ENCODE assay signal across 8 cellular contexts in the genomic region with DNA sequence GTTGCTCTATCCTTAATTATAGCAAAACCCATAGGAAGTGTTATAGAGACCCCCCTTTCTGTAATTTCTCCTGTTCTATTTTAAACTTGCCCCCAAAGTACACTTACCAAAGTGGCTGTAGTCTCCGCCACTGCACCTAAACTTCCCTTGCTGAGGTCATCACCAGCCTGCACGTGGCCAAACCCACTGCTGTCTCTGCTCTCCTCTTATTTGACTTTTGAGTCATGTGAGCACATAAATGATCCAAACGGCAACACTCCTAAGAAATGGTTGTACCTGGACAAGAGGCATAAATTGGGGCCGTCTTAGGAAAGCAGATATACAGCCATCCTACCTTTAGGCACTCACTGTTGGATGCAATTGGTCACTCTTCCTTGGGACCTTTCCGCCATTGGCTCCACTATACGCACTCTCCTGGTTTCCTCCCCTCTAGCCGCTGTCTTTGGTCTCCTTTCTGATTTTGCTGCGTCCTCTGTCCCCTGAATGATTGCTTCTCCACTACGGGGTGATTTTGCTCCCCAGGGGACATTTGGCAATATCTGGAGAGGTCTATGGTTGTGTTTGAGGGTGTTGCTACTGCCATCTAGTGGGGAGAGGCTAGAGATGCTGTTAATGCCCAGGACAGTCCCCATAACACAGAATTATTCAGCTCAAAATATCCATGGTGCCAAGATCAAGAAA. TPM values are rescaled to one million over a fixed set of nuclear protein-coding genes. Genes with fewer than 3 reads are reported as not detected.
A peak's percentile ranks its signal among the peaks of the same experiment; 100 is the strongest.
DNase-seq lines count a peak whose midpoint lies in the region; ATAC-seq and TF ChIP-seq lines count a peak whose summit lies in the region.

No MANE protein-coding gene starts in this region.

- no peak overlapping the region for H3K9ac ChIP-seq in NT2/D1 (ENCODE audit: insufficient read length, low read depth)

- peaks cover 5% of the 10 kb centered on the region for H3K27me3 ChIP-seq in NT2/D1 (ENCODE audit: insufficient read depth, insufficient read length)

- H3K27me3 Mint-ChIP-seq in activated T-helper 2 cell treated with anti-CD3 and anti-CD28 coated beads, Interferon-gamma antibody, Interleukin-2, Interleukin-4, amounts not matched to agents 10 μg/mL and 5 μg/mL and 100 μg/mL, durations not matched to agents 14 hours and 24 hours and 36 hours (ENCODE audit: low read depth): peaks cover 11% of the 10 kb centered on the region
- no peaks in the 10 kb centered on the region for H3K27me3 Mint-ChIP-seq in glutamatergic neuron (ENCODE audit: unreplicated experiment)

- TF ChIP-seq CTCF in glutamatergic neuron (IDR thresholded peaks at IDR 0.05; ENCODE audit: partially characterized antibody, unreplicated experiment): peak; percentile 80

- no peaks in the 10 kb centered on the region for H3K9me3 Mint-ChIP-seq in activated T-helper 2 cell treated with anti-CD3 and anti-CD28 coated beads, Interferon-gamma antibody, Interleukin-2, Interleukin-4, amounts not matched to agents 10 μg/mL and 5 μg/mL and 100 μg/mL, durations not matched to agents 14 hours and 24 hours and 36 hours
- no peaks in the 10 kb centered on the region for H3K9me3 Mint-ChIP-seq in glutamatergic neuron (ENCODE audit: unreplicated experiment)

- H3K4me3 ChIP-seq in NT2/D1 (ENCODE audit: insufficient read length, low read depth): no peak overlapping the region

- H3K4me1 ChIP-seq in NT2/D1 (ENCODE audit: insufficient read depth, insufficient read length): peaks cover 2% of the 10 kb centered on the region

- H3K4me3 Mint-ChIP-seq in activated T-helper 2 cell treated with anti-CD3 and anti-CD28 coated beads, Interferon-gamma antibody, Interleukin-2, Interleukin-4, amounts not matched to agents 10 μg/mL and 5 μg/mL and 100 μg/mL, durations not matched to agents 14 hours and 24 hours and 36 hours (ENCODE audit: low read depth): no peak overlapping the region
- no peak overlapping the region for H3K4me3 Mint-ChIP-seq in glutamatergic neuron (ENCODE audit: unreplicated experiment)

- no peaks in the 10 kb centered on the region for H3K36me3 Mint-ChIP-seq in activated T-helper 2 cell treated with anti-CD3 and anti-CD28 coated beads, Interferon-gamma antibody, Interleukin-2, Interleukin-4, amounts not matched to agents 10 μg/mL and 5 μg/mL and 100 μg/mL, durations not matched to agents 14 hours and 24 hours and 36 hours (ENCODE audit: low read depth)
- H3K36me3 Mint-ChIP-seq in glutamatergic neuron (ENCODE audit: unreplicated experiment): no peaks in the 10 kb centered on the region

- ATAC-seq in HG03520 (IDR thresholded peaks at IDR 0.05; ENCODE audit: unreplicated experiment) (peak; percentile 58), GM18502 (IDR thresholded peaks at IDR 0.05; ENCODE audit: poor library complexity, unreplicated experiment) (no peak)

- no peaks in the 10 kb centered on the region for H3K9me3 ChIP-seq in NT2/D1 (ENCODE audit: insufficient read depth, low read length)

- H3K4me1 Mint-ChIP-seq in activated T-helper 2 cell treated with anti-CD3 and anti-CD28 coated beads, Interferon-gamma antibody, Interleukin-2, Interleukin-4, amounts not matched to agents 10 μg/mL and 5 μg/mL and 100 μg/mL, durations not matched to agents 14 hours and 24 hours and 36 hours (ENCODE audit: low read depth): peaks cover 1% of the 10 kb centered on the region
- no peaks in the 10 kb centered on the region for H3K4me1 Mint-ChIP-seq in glutamatergic neuron (ENCODE audit: low read depth, unreplicated experiment)

- intact Hi-C loops in activated T-helper 2 cell treated with anti-CD3 and anti-CD28 coated beads, Interferon-gamma antibody, Interleukin-2, Interleukin-4, amounts not matched to agents 10 μg/mL and 5 μg/mL and 100 μg/mL, durations not matched to agents 14 hours and 24 hours and 36 hours (cut with micrococcal nuclease): no loop called here

- H3K36me3 ChIP-seq in NT2/D1 (ENCODE audit: insufficient read depth, insufficient read length, low read length): no peaks in the 10 kb centered on the region

- DNase-seq in activated T-cell treated with anti-CD3 and anti-CD28 coated beads for 24 hours (ENCODE audit: low read depth) (peak; percentile 15), activated T-cell treated with anti-CD3 and anti-CD28 coated beads for 4 hours (no peak), NT2/D1 (ENCODE audit: low read depth, low spot score) (peak; percentile 44), glutamatergic neuron (peak; percentile 25), retina (peak; percentile 54)
- DNase-seq in activated T-helper 2 cell treated with anti-CD3 and anti-CD28 coated beads, Interferon-gamma antibody, Interleukin-2, Interleukin-4, amounts not matched to agents 10 μg/mL and 5 μg/mL and 100 μg/mL, durations not matched to agents 14 hours and 24 hours and 36 hours (ENCODE audit: low spot score): peak; percentile 22

- no peak overlapping the region for H3K27ac Mint-ChIP-seq in activated T-helper 2 cell treated with anti-CD3 and anti-CD28 coated beads, Interferon-gamma antibody, Interleukin-2, Interleukin-4, amounts not matched to agents 10 μg/mL and 5 μg/mL and 100 μg/mL, durations not matched to agents 14 hours and 24 hours and 36 hours
- H3K27ac Mint-ChIP-seq in glutamatergic neuron (ENCODE audit: unreplicated experiment): no peak overlapping the region

RNA-seq across cellular contexts. Expression of gene IL36G, which starts 19.2 kb away (rescaled TPM):
- not detected in 2 replicates for total RNA-seq in activated T-helper 2 cell treated with anti-CD3 and anti-CD28 coated beads, Interferon-gamma antibody, Interleukin-2, Interleukin-4, amounts not matched to agents 10 μg/mL and 5 μg/mL and 100 μg/mL, durations not matched to agents 14 hours and 24 hours and 36 hours
- total RNA-seq in glutamatergic neuron (ENCODE audit: unreplicated experiment): not detected

RNA-seq across cellular contexts. Expression of gene IL36A, which starts 46.7 kb away (rescaled TPM):
- total RNA-seq in activated T-helper 2 cell treated with anti-CD3 and anti-CD28 coated beads, Interferon-gamma antibody, Interleukin-2, Interleukin-4, amounts not matched to agents 10 μg/mL and 5 μg/mL and 100 μg/mL, durations not matched to agents 14 hours and 24 hours and 36 hours: 0.34 TPM in 1 of 2 replicates, not detected in the other
- total RNA-seq in glutamatergic neuron (ENCODE audit: unreplicated experiment): not detected

RNA-seq across cellular contexts. Expression of gene IL37, which starts 47.6 kb away (rescaled TPM):
- not detected in 2 replicates for total RNA-seq in activated T-helper 2 cell treated with anti-CD3 and anti-CD28 coated beads, Interferon-gamma antibody, Interleukin-2, Interleukin-4, amounts not matched to agents 10 μg/mL and 5 μg/mL and 100 μg/mL, durations not matched to agents 14 hours and 24 hours and 36 hours
- total RNA-seq in glutamatergic neuron (ENCODE audit: unreplicated experiment): not detected
